In genomic region chr3:100708989-100709839, GRCh38 we compare ENCODE assay signal across 1 cellular context.
TF ChIP-seq lines count a peak whose summit lies in the region.

TFG (plus strand) TSS chr3:100709494; CDS start chr3:100713686, 4,192 bp downstream.

TF ChIP-seq in K562, 482 proteins besides CTCF, POLR2A, EP300 and RAD21 (continued from another document and continues in another):
- TF ChIP-seq GTF3C2 (IDR thresholded peaks at IDR 0.05; ENCODE audit: borderline replicate concordance, extremely low read depth, insufficient read length) = no peak
- no peak for TF ChIP-seq CCAR2 (IDR thresholded peaks at IDR 0.05; ENCODE audit: low read depth, low read length)
- no peak for TF ChIP-seq TFE3 (CRISPR knock-in tag; IDR thresholded peaks at IDR 0.05)
- TF ChIP-seq ZNF316 (IDR thresholded peaks at IDR 0.05) = peak; percentile 54; the same call in 1 of the 2 replicates
- TF ChIP-seq TEAD2 (tag; IDR thresholded peaks at IDR 0.05) = no peak
- no peak for TF ChIP-seq NCOR1 (IDR thresholded peaks at IDR 0.05)
- TF ChIP-seq DPF2 (IDR thresholded peaks at IDR 0.05) = no peak
- no peak for TF ChIP-seq KDM2B (CRISPR knock-in tag; IDR thresholded peaks at IDR 0.05)
- peak; percentile 43 to 54; a peak in 3 of 4 replicates for TF ChIP-seq MAZ (CRISPR knock-in tag; conservative IDR thresholded peaks at IDR 0.05 in 1 of 2, IDR thresholded peaks at IDR 0.05 in 1 of 2)
- no peak for TF ChIP-seq RNF2 (IDR thresholded peaks at IDR 0.05)
- no peak for TF ChIP-seq ZNF785 (CRISPR knock-in tag; IDR thresholded peaks at IDR 0.05)
- no peak for TF ChIP-seq EWSR1 (IDR thresholded peaks at IDR 0.05; ENCODE audit: borderline replicate concordance, low read depth, partially characterized antibody)
- no peak for TF ChIP-seq CREB5 (CRISPR knock-in tag; IDR thresholded peaks at IDR 0.05)
- 0 out of 2 replicates have a peak, but pooled peaks have one; percentile 20 for TF ChIP-seq MTA3 (IDR thresholded peaks at IDR 0.05; ENCODE audit: borderline replicate concordance)
- TF ChIP-seq ZBTB34 (CRISPR knock-in tag; IDR thresholded peaks at IDR 0.05) = no peak
- TF ChIP-seq TCFL5 (CRISPR knock-in tag; conservative IDR thresholded peaks at IDR 0.05) = no peak
- 0 out of 2 replicates have a peak, but pooled peaks have one; percentile 18 for TF ChIP-seq ZSCAN32 (CRISPR knock-in tag; IDR thresholded peaks at IDR 0.05)
- no peak for TF ChIP-seq PHF20 (IDR thresholded peaks at IDR 0.05; ENCODE audit: partially characterized antibody)
- TF ChIP-seq ETS1 (conservative IDR thresholded peaks at IDR 0.05; ENCODE audit: control insufficient read depth, low read depth, low read length) = no peak
- no peak for TF ChIP-seq SMARCA5 (IDR thresholded peaks at IDR 0.05)
- TF ChIP-seq TOE1 (IDR thresholded peaks at IDR 0.05; ENCODE audit: borderline replicate concordance) = no peak
- TF ChIP-seq TOE1 (CRISPR knock-in tag; IDR thresholded peaks at IDR 0.05; ENCODE audit: borderline replicate concordance, low read depth) = no peak
- TF ChIP-seq NONO (IDR thresholded peaks at IDR 0.05; ENCODE audit: low read depth in 2 of 2, low read length in 1 of 2) = peak in 1 of 2 experiments; percentile 27; a peak in 1 of 4 replicates
- TF ChIP-seq RBM39 (optimal IDR thresholded peaks at IDR 0.05; ENCODE audit: low read depth, low read length) = no peak
- no peak for TF ChIP-seq TCF3 (CRISPR knock-in tag; IDR thresholded peaks at IDR 0.05)
- no peak for TF ChIP-seq MGA (IDR thresholded peaks at IDR 0.05)
- TF ChIP-seq BCOR (IDR thresholded peaks at IDR 0.05) = no peak
- TF ChIP-seq SRSF7 (optimal IDR thresholded peaks at IDR 0.05; ENCODE audit: low read depth, low read length) = no peak
- TF ChIP-seq ZNF589 (CRISPR knock-in tag; IDR thresholded peaks at IDR 0.05; ENCODE audit: low read depth) = no peak
- no peak for TF ChIP-seq ATF1 (CRISPR knock-in tag; IDR thresholded peaks at IDR 0.05)
- peak; percentile 88 for TF ChIP-seq ATF1 (tag; IDR thresholded peaks at IDR 0.05)
- TF ChIP-seq ESRRA (IDR thresholded peaks at IDR 0.05; ENCODE audit: borderline replicate concordance, low read depth) = peak; percentile 34; the same call in 1 of the 2 replicates
- TF ChIP-seq RNF219 (CRISPR knock-in tag; IDR thresholded peaks at IDR 0.05) = no peak
- TF ChIP-seq MAFG (tag; conservative IDR thresholded peaks at IDR 0.05) = no peak
- no peak for TF ChIP-seq USF2 (CRISPR knock-in tag; IDR thresholded peaks at IDR 0.05)
- no peak for TF ChIP-seq CGGBP1 (CRISPR knock-in tag; IDR thresholded peaks at IDR 0.05)
- no peak for TF ChIP-seq ZNF584 (CRISPR knock-in tag; IDR thresholded peaks at IDR 0.05; ENCODE audit: low read depth)
